In the genomic region with DNA sequence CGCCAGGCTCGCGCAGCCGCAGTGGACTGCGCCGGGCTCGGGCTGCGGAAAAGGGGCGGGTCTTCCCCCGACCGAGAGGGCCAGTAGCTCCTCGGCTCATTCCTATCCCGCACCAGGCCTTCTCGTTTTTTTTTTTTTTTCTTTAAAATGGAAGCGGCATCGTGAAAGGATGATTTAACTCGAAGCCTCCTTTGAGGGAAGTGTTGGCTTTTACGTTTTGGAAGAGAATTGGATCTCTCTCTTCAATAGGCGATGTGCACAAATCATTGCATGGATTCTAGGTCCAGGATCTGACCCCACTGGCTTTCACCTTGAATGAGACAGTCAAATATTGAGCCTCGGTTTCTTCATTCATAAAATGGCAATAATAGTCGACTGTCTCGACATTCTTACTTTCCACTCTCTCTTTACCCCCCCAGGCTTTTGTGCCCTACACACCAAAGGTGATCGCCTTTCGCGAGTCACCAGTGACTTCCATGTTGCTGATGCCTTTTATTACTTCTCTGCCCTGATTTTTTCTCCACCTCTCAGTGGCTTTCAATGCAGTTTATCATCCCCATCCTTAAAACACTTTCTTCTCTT, we compare ENCODE assay signal across 8 cellular contexts. TPM values are rescaled to one million over a fixed set of nuclear protein-coding genes. Genes with fewer than 3 reads are reported as not detected.
DNase-seq lines count a peak whose midpoint lies in the region; ATAC-seq and TF ChIP-seq lines count a peak whose summit lies in the region.

No MANE protein-coding gene starts in this region.

- peak overlapping the region; percentile 67 for H3K4me3 ChIP-seq in CD4-positive, CD25-positive, alpha-beta regulatory T cell (ENCODE audit: low read depth, low read length)
- peak overlapping the region; percentile 75 for H3K4me3 ChIP-seq in NT2/D1 (ENCODE audit: insufficient read length, low read depth)
- peak overlapping the region; percentile 39 to 88 for H3K4me3 ChIP-seq in aorta (ENCODE audit: low read length in 2 of 2)

- H3K4me1 Mint-ChIP-seq in CD4-positive, CD25-positive, alpha-beta regulatory T cell, result peaks cover 13 to 38% (median 24%) of the 10 kb centered on the region in 4 donors
- peaks cover 12% of the 10 kb centered on the region for H3K4me1 Mint-ChIP-seq in chondrocyte (ENCODE audit: low read depth)

- H3K27ac ChIP-seq in CD4-positive, CD25-positive, alpha-beta regulatory T cell (ENCODE audit: insufficient read depth, low read length, poor library complexity, severe bottlenecking), result peak overlapping the region; percentile 70
- H3K27ac ChIP-seq in aorta (ENCODE audit: low read depth in 1 of 2, low read length in 2 of 2), result no peak overlapping the region

- no peaks in the 10 kb centered on the region for H3K9me3 ChIP-seq in CD4-positive, CD25-positive, alpha-beta regulatory T cell (ENCODE audit: control insufficient read depth in 2 of 2, low read length in 2 of 2)
- no peaks in the 10 kb centered on the region for H3K9me3 ChIP-seq in NT2/D1 (ENCODE audit: insufficient read depth, low read length)
- H3K9me3 ChIP-seq in aorta (ENCODE audit: control insufficient read depth, low read length), result no peaks in the 10 kb centered on the region

- H3K4me1 ChIP-seq in CD4-positive, CD25-positive, alpha-beta regulatory T cell (ENCODE audit: control insufficient read depth, insufficient read depth, low read length, poor library complexity, severe bottlenecking), result peaks cover 12% of the 10 kb centered on the region
- H3K4me1 ChIP-seq in NT2/D1 (ENCODE audit: insufficient read depth, insufficient read length), result no peaks in the 10 kb centered on the region
- no peaks in the 10 kb centered on the region for H3K4me1 ChIP-seq in aorta (ENCODE audit: control insufficient read depth in 1 of 2, insufficient read depth in 2 of 2, low read length in 2 of 2)

- no peaks in the 10 kb centered on the region for H3K9me3 Mint-ChIP-seq in CD4-positive, CD25-positive, alpha-beta regulatory T cell
- H3K9me3 Mint-ChIP-seq in chondrocyte (ENCODE audit: low read depth), result no peaks in the 10 kb centered on the region

- intact Hi-C loops in aorta (cut with DNase I), result no loop called here

- H3K36me3 Mint-ChIP-seq in CD4-positive, CD25-positive, alpha-beta regulatory T cell, result peaks cover 4% of the 10 kb centered on the region
- H3K36me3 Mint-ChIP-seq in chondrocyte (ENCODE audit: low read depth), result peaks cover 1% of the 10 kb centered on the region

- no peak for TF ChIP-seq CTCF in chondrocyte (IDR thresholded peaks at IDR 0.05)

- peak overlapping the region in 2 of 3 donors; percentile 34 to 79 for H3K27ac Mint-ChIP-seq in CD4-positive, CD25-positive, alpha-beta regulatory T cell
- H3K27ac Mint-ChIP-seq in chondrocyte (ENCODE audit: unreplicated experiment), result no peak overlapping the region

- H3K4me3 Mint-ChIP-seq in CD4-positive, CD25-positive, alpha-beta regulatory T cell, result peak overlapping the region; percentile 80 to 91 (median 88)
- H3K4me3 Mint-ChIP-seq in chondrocyte (ENCODE audit: unreplicated experiment), result peak overlapping the region; percentile 76

- no peak for DNase-seq in CD4-positive, CD25-positive, alpha-beta regulatory T cell
- peak; percentile 87 for DNase-seq in GM19238 (ENCODE audit: insufficient read length, low spot score)
- no peak for DNase-seq in NT2/D1 (ENCODE audit: low read depth, low spot score)
- DNase-seq in chondrocyte (ENCODE audit: low spot score), result no peak
- peak; percentile 81 for DNase-seq in middle frontal gyrus (ENCODE audit: extremely low spot score, low spot score)
- DNase-seq in aorta, result no peak
- DNase-seq in GOT3 (lab: John Stamatoyannopoulos, UW), result no peak

- H3K27me3 Mint-ChIP-seq in CD4-positive, CD25-positive, alpha-beta regulatory T cell, result peaks cover 5% of the 10 kb centered on the region
- H3K27me3 Mint-ChIP-seq in chondrocyte (ENCODE audit: low read depth), result peaks cover 5% of the 10 kb centered on the region

- WGBS in aorta, 2 donors, result 18 to 19% methylated on average over 25 of the region's 25 CpGs

- ATAC-seq in CD4-positive, CD25-positive, alpha-beta regulatory T cell (ENCODE audit: low read depth in 2 of 2), result no peak
- ATAC-seq in aorta (ENCODE audit: low FRiP score), result no peak
- no peak for ATAC-seq in HG03342 (IDR thresholded peaks at IDR 0.05; ENCODE audit: unreplicated experiment)

- no peaks in the 10 kb centered on the region for H3K36me3 ChIP-seq in CD4-positive, CD25-positive, alpha-beta regulatory T cell (ENCODE audit: control insufficient read depth, insufficient read depth, low read length)
- no peaks in the 10 kb centered on the region for H3K36me3 ChIP-seq in NT2/D1 (ENCODE audit: insufficient read depth, insufficient read length, low read length)
- no peaks in the 10 kb centered on the region for H3K36me3 ChIP-seq in aorta (ENCODE audit: control insufficient read depth in 1 of 2, insufficient read depth in 2 of 2, low read length in 1 of 2)

- H3K27me3 ChIP-seq in CD4-positive, CD25-positive, alpha-beta regulatory T cell (ENCODE audit: control insufficient read depth, insufficient read depth, low read length), result peaks cover 4% of the 10 kb centered on the region
- H3K27me3 ChIP-seq in NT2/D1 (ENCODE audit: insufficient read depth, insufficient read length) (peaks cover 13% of the 10 kb centered on the region), aorta (ENCODE audit: control insufficient read depth in 1 of 2, insufficient read depth in 2 of 2, low read length in 1 of 2) (no peaks in the 10 kb centered on the region)

- H3K9ac ChIP-seq in NT2/D1 (ENCODE audit: insufficient read length, low read depth), result no peak overlapping the region

RNA-seq across cellular contexts. Expression of gene DTNBP1, which starts 0.3 kb away (rescaled TPM):
- 22.4 TPM for total RNA-seq in CD4-positive, CD25-positive, alpha-beta regulatory T cell
- 10 to 100 TPM; 27.4 to 43.1 (median 34.0) TPM for polyA plus RNA-seq in CD4-positive, CD25-positive, alpha-beta regulatory T cell
- 13.8 to 18.0 TPM (median 17.3 TPM) in 3 replicates for total RNA-seq in chondrocyte
- 10 to 100 TPM; 26.2 to 28.8 TPM for total RNA-seq in aorta
- 10 to 100 TPM; 26.4 to 37.1 TPM for polyA plus RNA-seq in aorta

Comparison
In these comparisons a context has a peak if more than half of its experiments do, and no peak if none do; other contexts are left out.
1. DNase-seq: peak in GM19238 (single experiment) and middle frontal gyrus (single experiment); none in CD4-positive, CD25-positive, alpha-beta regulatory T cell (0 of 3), NT2/D1 (single experiment), chondrocyte (single experiment), aorta (0 of 2) and GOT3 (single experiment).
2. Peak in every context shown above with its lines, with median percentiles within 50 percentile points of each other: H3K4me3 ChIP-seq.